20 cellular contexts compared by ENCODE assay signal in genomic region chr5:32307769-32308194, GRCh38.
"Had no signal": no experiment of that assay in that cellular context is flagged by ENCODE, and none has a peak within 500 bp of the region (broad histone marks: within the 10 kb centered on the region; RNA-seq: fewer than 3 reads in every experiment).

No MANE protein-coding gene starts in this region.

- H3K9me3 ChIP-seq: esophagus squamous epithelium, psoas muscle had no signal

- H3K27me3 ChIP-seq: brain microvascular endothelial cell, esophagus squamous epithelium had no signal

- DNase-seq: activated CD4-positive, alpha-beta memory T cell treated with anti-CD3 and anti-CD28 coated beads, Interleukin-2, amount 10 ng/mL, durations not matched to agents 7 days and 5 days; activated gamma-delta T cell; activated T-cell treated with anti-CD3 and anti-CD28 coated beads, Interleukin-2, amount 50 U/mL, for 48 hours; brain microvascular endothelial cell; effector CD8-positive, alpha-beta T cell; esophagus squamous epithelium; glutamatergic neuron; kidney glomerular epithelial cell; midbrain; naive thymus-derived CD4-positive, alpha-beta T cell; psoas muscle; stimulated activated CD4-positive, alpha-beta T cell treated with anti-CD3 and anti-CD28 coated beads, Interleukin-1b, Interleukin-23, amount 100 ng/mL, for 48 hours; substantia nigra; T-helper 17 cell; trophoblast cell; WERI-Rb-1 had no signal

- ATAC-seq: activated naive CD4-positive, alpha-beta T cell treated with anti-CD3 and anti-CD28 coated beads, Interleukin-2, amount 50 U/mL, for 72 hours; naive thymus-derived CD4-positive, alpha-beta T cell; psoas muscle; sciatic nerve; stimulated activated effector memory CD8-positive, alpha-beta T cell treated with anti-CD3 and anti-CD28 coated beads, Interleukin-12 subunit alpha, Interleukin-12 subunit beta, amount 100 ng/mL, for 72 hours; T-helper 17 cell had no signal

- H3K27ac ChIP-seq: brain microvascular endothelial cell, psoas muscle, WERI-Rb-1 had no signal

- H3K36me3 ChIP-seq: brain microvascular endothelial cell, esophagus squamous epithelium, WERI-Rb-1 had no signal

- H3K4me3 ChIP-seq: coronary artery, esophagus squamous epithelium, psoas muscle had no signal
